1 cellular context compared by ENCODE assay signal in genomic region chr1:178060789-178061556, GRCh38.
TF ChIP-seq lines count a peak whose summit lies in the region.

No MANE protein-coding gene starts in this region.

TF ChIP-seq in SK-N-SH treated with all-trans-retinoic acid at 6 μM for 48 hours, 23 proteins besides CTCF, POLR2A, EP300 and RAD21 (continued from another document):
- TF ChIP-seq PATZ1 (CRISPR knock-in tag; IDR thresholded peaks at IDR 0.05; ENCODE audit: borderline replicate concordance) (no peak), SNAI2 (CRISPR knock-in tag; IDR thresholded peaks at IDR 0.05) (no peak), BACH2 (CRISPR knock-in tag; IDR thresholded peaks at IDR 0.05; ENCODE audit: borderline replicate concordance) (no peak), GLIS3 (CRISPR knock-in tag; IDR thresholded peaks at IDR 0.05) (no peak), ZFP3 (CRISPR knock-in tag; IDR thresholded peaks at IDR 0.05) (no peak)
